8 cellular contexts compared by ENCODE assay signal in genomic region chr7:70693300-70693689, GRCh38.
DNase-seq lines count a peak whose midpoint lies in the region; ATAC-seq lines count a peak whose summit lies in the region.

No MANE protein-coding gene starts in this region.

- intact Hi-C loops in Right ventricle myocardium inferior (cut with DNase I): loop anchor here (10.0 kb wide), 2 partner anchors 78 to 528 kb away; no protein-coding TSS in a partner anchor
- intact Hi-C loops in cardiac septum (cut with DNase I): loop anchor here (10.0 kb wide), 1 partner anchor 298 kb away; no protein-coding TSS in a partner anchor

- H3K4me1 Mint-ChIP-seq in memory B cell: peaks cover 3% of the 10 kb centered on the region

- DNase-seq in Right ventricle myocardium inferior (ENCODE audit: missing footprints): no peak
- DNase-seq in cardiac septum (ENCODE audit: low spot score): no peak
- DNase-seq in caudate nucleus (lab: John Stamatoyannopoulos, UW): peak in 2 of 61 donors; percentile 39 to 57
- no peak for DNase-seq in memory B cell (ENCODE audit: low spot score in 2 of 2)
- DNase-seq in NCI-H2196 treated with DMSO at 0.1 percent for 48 hours (lab: John Stamatoyannopoulos, UW; ENCODE audit: unreplicated experiment): no peak
- no peak for DNase-seq in SW 1271 (lab: John Stamatoyannopoulos, UW)

- peaks cover 5% of the 10 kb centered on the region for H3K27me3 Mint-ChIP-seq in memory B cell

- peak overlapping the region; percentile 73 for H3K4me3 Mint-ChIP-seq in memory B cell

- no peaks in the 10 kb centered on the region for H3K9me3 Mint-ChIP-seq in memory B cell

- ATAC-seq in Right ventricle myocardium inferior: peak; percentile 30
- ATAC-seq in memory B cell (ENCODE audit: low read depth): no peak
- ATAC-seq in HG03139 (IDR thresholded peaks at IDR 0.05; ENCODE audit: unreplicated experiment): no peak
- no peak for ATAC-seq in HG02870 (IDR thresholded peaks at IDR 0.05; ENCODE audit: unreplicated experiment)

- H3K36me3 Mint-ChIP-seq in memory B cell: no peaks in the 10 kb centered on the region

- peak overlapping the region; percentile 11 for H3K27ac ChIP-seq in caudate nucleus (ENCODE audit: low read depth, low read length)

- no peak overlapping the region for H3K27ac Mint-ChIP-seq in memory B cell
